14 cellular contexts compared by ENCODE assay signal in the genomic region with DNA sequence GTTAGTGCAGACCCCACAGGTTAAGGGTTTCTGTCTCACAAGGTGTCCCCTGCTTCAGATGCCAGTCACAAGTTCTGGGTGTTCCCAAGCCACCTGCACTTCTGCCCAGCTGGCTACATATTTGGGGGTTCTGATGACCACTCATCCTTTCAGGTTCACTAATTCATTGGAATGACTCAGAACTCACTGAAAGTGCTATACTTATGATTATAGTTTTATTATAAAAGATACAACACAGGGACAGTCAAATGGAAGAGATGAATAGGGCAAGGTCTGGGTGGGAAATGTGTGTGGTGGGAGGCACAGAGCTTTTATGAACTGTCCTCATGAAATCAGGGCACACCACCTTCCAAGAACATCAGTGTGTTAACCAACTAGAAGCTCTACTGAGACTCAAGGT.
DNase-seq lines count a peak whose midpoint lies in the region; TF ChIP-seq lines count a peak whose summit lies in the region.
"Had no signal": no experiment of that assay in that cellular context is flagged by ENCODE, and none has a peak within 500 bp of the region (broad histone marks: within the 10 kb centered on the region; RNA-seq: fewer than 3 reads in every experiment).

No MANE protein-coding gene starts in this region.

- no peaks in the 10 kb centered on the region for H3K36me3 Mint-ChIP-seq in activated T-cell treated with anti-CD3 and anti-CD28 coated beads, Interleukin-2, amount 50 U/mL, for 24 hours (ENCODE audit: low read depth)
- H3K36me3 Mint-ChIP-seq: CD8-positive, alpha-beta T cell had no signal

- peak overlapping the region; percentile 71 for H3K27ac Mint-ChIP-seq in activated T-cell treated with anti-CD3 and anti-CD28 coated beads, Interleukin-2, amount 50 U/mL, for 24 hours
- H3K27ac Mint-ChIP-seq: B cell; CD8-positive, alpha-beta T cell had no signal

- H3K27me3 Mint-ChIP-seq in activated T-cell treated with anti-CD3 and anti-CD28 coated beads, Interleukin-2, amount 50 U/mL, for 24 hours: peaks cover 22% of the 10 kb centered on the region

- H3K4me1 Mint-ChIP-seq in activated T-cell treated with anti-CD3 and anti-CD28 coated beads, Interleukin-2, amount 50 U/mL, for 24 hours (ENCODE audit: low read depth): peaks cover 28% of the 10 kb centered on the region

- intact Hi-C loops in lower leg skin (cut with DNase I; ENCODE audit: low total_unique reads): no loop called here

- H3K4me3 Mint-ChIP-seq in activated T-cell treated with anti-CD3 and anti-CD28 coated beads, Interleukin-2, amount 50 U/mL, for 24 hours: no peak overlapping the region
- H3K4me3 Mint-ChIP-seq: B cell; CD8-positive, alpha-beta T cell had no signal

- TF ChIP-seq CTCF in lower leg skin (IDR thresholded peaks at IDR 0.05): no peak

- no peak overlapping the region for H3K4me3 ChIP-seq in lower leg skin (ENCODE audit: low read depth, poor library complexity, severe bottlenecking)
- H3K4me3 ChIP-seq: BLaER1 treated with 17β-estradiol and CSF1 and Interleukin-3, amounts not matched to agents 10 nM and 100 nM; GM23248; HAP-1 had no signal

- no peak for DNase-seq in activated T-cell treated with anti-CD3 and anti-CD28 coated beads, Interleukin-2, amount 50 U/mL, for 24 hours
- DNase-seq in activated T-cell treated with anti-CD3 and anti-CD28 coated beads for 4 hours: no peak
- peak; percentile 6 for DNase-seq in stimulated activated CD4-positive, alpha-beta T cell treated with anti-CD3 and anti-CD28 coated beads, Interleukin-1b, Interleukin-23, amount 100 ng/mL, for 48 hours
- DNase-seq in stimulated activated CD4-positive, alpha-beta T cell treated with anti-CD3 and anti-CD28 coated beads, Interleukin-4, amount 100 ng/mL, for 4 hours: no peak
- DNase-seq in glomerular visceral epithelial cell (ENCODE audit: extremely low spot score): peak; percentile 0
- DNase-seq in lower leg skin (ENCODE audit: low spot score in 2 of 2): no peak
- DNase-seq: Calu3; CD8-positive, alpha-beta T cell; DMS79 treated with DMSO at 0.1 percent for 48 hours; EL; GM23248 had no signal

- no peaks in the 10 kb centered on the region for H3K9me3 Mint-ChIP-seq in activated T-cell treated with anti-CD3 and anti-CD28 coated beads, Interleukin-2, amount 50 U/mL, for 24 hours
- H3K9me3 Mint-ChIP-seq: CD8-positive, alpha-beta T cell had no signal

- TF ChIP-seq POLR2A in lower leg skin (IDR thresholded peaks at IDR 0.05): no peak

Comparison
In these comparisons a context has a peak if more than half of its experiments do, and no peak if none do; other contexts are left out.
1. DNase-seq: peak in stimulated activated CD4-positive, alpha-beta T cell treated with anti-CD3 and anti-CD28 coated beads, Interleukin-1b, Interleukin-23, amount 100 ng/mL, for 48 hours (single experiment) and glomerular visceral epithelial cell (single experiment); none in activated T-cell treated with anti-CD3 and anti-CD28 coated beads, Interleukin-2, amount 50 U/mL, for 24 hours (single experiment), activated T-cell treated with anti-CD3 and anti-CD28 coated beads for 4 hours (single experiment), stimulated activated CD4-positive, alpha-beta T cell treated with anti-CD3 and anti-CD28 coated beads, Interleukin-4, amount 100 ng/mL, for 4 hours (0 of 2) and lower leg skin (0 of 2).